ENCODE assay signal across 11 cellular contexts in the genomic region with DNA sequence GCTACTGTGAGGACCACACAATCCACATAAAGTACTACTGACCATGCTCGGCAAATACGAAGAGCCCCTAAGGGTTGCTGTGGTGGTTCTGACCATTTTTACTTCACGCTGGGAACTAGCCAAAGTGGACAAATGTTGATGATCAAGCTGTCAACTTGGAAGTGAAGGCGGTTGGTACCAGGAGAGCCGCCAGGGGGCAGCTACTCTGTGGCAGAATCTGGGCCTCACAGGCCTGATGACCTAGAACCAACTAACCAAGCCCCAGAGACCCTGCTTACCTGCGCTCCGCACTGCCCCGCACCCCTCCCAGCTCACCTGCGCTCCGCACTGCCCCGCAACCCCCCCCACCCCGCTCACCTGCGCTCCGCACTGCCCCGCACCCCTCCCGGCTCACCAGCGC. TPM values are rescaled to one million over a fixed set of nuclear protein-coding genes. Genes with fewer than 3 reads are reported as not detected.
A peak's percentile ranks its signal among the peaks of the same experiment; 100 is the strongest.
DNase-seq lines count a peak whose midpoint lies in the region; ATAC-seq and TF ChIP-seq lines count a peak whose summit lies in the region.
"Had no signal": no experiment of that assay in that cellular context is flagged by ENCODE, and none has a peak within 500 bp of the region (broad histone marks: within the 10 kb centered on the region; RNA-seq: fewer than 3 reads in every experiment).

No MANE protein-coding gene starts in this region.

- CTCF ChIA-PET in CD8-positive, alpha-beta memory T cell (lab: Charles Lee) = no interaction called here
- CTCF ChIA-PET in activated CD4-positive, alpha-beta T cell treated with anti-CD3 and anti-CD28 coated beads, Interleukin-2, amount 10 ng/mL, durations not matched to agents 7 days and 5 days (lab: Charles Lee) = no interaction called here

- peak overlapping the region in 4 of 7 donors; percentile 7 to 51 (median 38) for H3K4me3 Mint-ChIP-seq in CD8-positive, alpha-beta memory T cell
- H3K4me3 Mint-ChIP-seq in natural killer cell = peak overlapping the region; percentile 15
- H3K4me3 Mint-ChIP-seq in activated CD4-positive, alpha-beta T cell treated with anti-CD3 and anti-CD28 coated beads, Interleukin-2, amount 10 ng/mL, durations not matched to agents 7 days and 5 days = no peak overlapping the region
- H3K4me3 Mint-ChIP-seq: activated naive CD8-positive, alpha-beta T cell had no signal

- no peaks in the 10 kb centered on the region for H3K9me3 ChIP-seq in CD8-positive, alpha-beta memory T cell (ENCODE audit: low read length)

- POLR2A ChIA-PET in CD8-positive, alpha-beta memory T cell (lab: Charles Lee) = no interaction called here
- POLR2A ChIA-PET in activated CD4-positive, alpha-beta T cell treated with anti-CD3 and anti-CD28 coated beads, Interleukin-2, amount 10 ng/mL, durations not matched to agents 7 days and 5 days (lab: Charles Lee) = no interaction called here

- TF ChIP-seq CTCF in natural killer cell (IDR thresholded peaks at IDR 0.05) = no peak

- H3K36me3 ChIP-seq in CD8-positive, alpha-beta memory T cell (ENCODE audit: insufficient read depth, low read length) = no peaks in the 10 kb centered on the region

- H3K4me1 Mint-ChIP-seq in CD8-positive, alpha-beta memory T cell = peaks cover 67 to 87% (median 69%) of the 10 kb centered on the region in 3 donors
- peaks cover 56 to 66% of the 10 kb centered on the region in 2 donors for H3K4me1 Mint-ChIP-seq in natural killer cell
- peaks cover 65% of the 10 kb centered on the region for H3K4me1 Mint-ChIP-seq in activated CD4-positive, alpha-beta T cell treated with anti-CD3 and anti-CD28 coated beads, Interleukin-2, amount 10 ng/mL, durations not matched to agents 7 days and 5 days

- peaks cover 0 to 28% (median 12%) of the 10 kb centered on the region in 3 donors for H3K36me3 Mint-ChIP-seq in CD8-positive, alpha-beta memory T cell
- no peaks in the 10 kb centered on the region for H3K36me3 Mint-ChIP-seq in natural killer cell
- peaks cover 17% of the 10 kb centered on the region for H3K36me3 Mint-ChIP-seq in activated CD4-positive, alpha-beta T cell treated with anti-CD3 and anti-CD28 coated beads, Interleukin-2, amount 10 ng/mL, durations not matched to agents 7 days and 5 days (ENCODE audit: low read depth)
- H3K36me3 Mint-ChIP-seq: activated naive CD8-positive, alpha-beta T cell had no signal

- intact Hi-C loops in natural killer cell (cut with micrococcal nuclease) = no loop called here

- no peak overlapping the region for H3K4me3 ChIP-seq in CD8-positive, alpha-beta memory T cell (ENCODE audit: low read length)

- H3K9me3 Mint-ChIP-seq in CD8-positive, alpha-beta memory T cell = no peaks in the 10 kb centered on the region
- H3K9me3 Mint-ChIP-seq in natural killer cell = no peaks in the 10 kb centered on the region
- H3K9me3 Mint-ChIP-seq in activated CD4-positive, alpha-beta T cell treated with anti-CD3 and anti-CD28 coated beads, Interleukin-2, amount 10 ng/mL, durations not matched to agents 7 days and 5 days = no peaks in the 10 kb centered on the region

- ATAC-seq in natural killer cell = no peak
- ATAC-seq in GM18502 (IDR thresholded peaks at IDR 0.05; ENCODE audit: poor library complexity, unreplicated experiment) = no peak
- ATAC-seq: naive thymus-derived CD4-positive, alpha-beta T cell had no signal

- H3K4me1 ChIP-seq in CD8-positive, alpha-beta memory T cell (ENCODE audit: insufficient read depth, low read length) = peaks cover 66% of the 10 kb centered on the region

- no peak for DNase-seq in CD8-positive, alpha-beta memory T cell
- DNase-seq in HuH-7 (ENCODE audit: low spot score) = peak; percentile 62
- peak; percentile 65 for DNase-seq in cerebellar cortex (ENCODE audit: low spot score)
- no peak for DNase-seq in natural killer cell
- no peak for DNase-seq in activated CD8-positive, alpha-beta memory T cell treated with anti-CD3 and anti-CD28 coated beads for 24 hours
- no peak for DNase-seq in SKM-1 treated with dmso at 0.1 percent for 144 hours (lab: John Stamatoyannopoulos, UW; ENCODE audit: unreplicated experiment)
- no peak for DNase-seq in activated CD4-positive, alpha-beta T cell treated with anti-CD3 and anti-CD28 coated beads, Interleukin-2, amount 10 ng/mL, durations not matched to agents 7 days and 5 days
- DNase-seq: naive thymus-derived CD4-positive, alpha-beta T cell; stimulated activated CD4-positive, alpha-beta T cell treated with anti-CD3 and anti-CD28 coated beads, Interleukin-4, amount 100 ng/mL, for 4 hours had no signal

- H3K27ac Mint-ChIP-seq in CD8-positive, alpha-beta memory T cell = peak overlapping the region in 2 of 8 donors; percentile 52 to 93
- peak overlapping the region; percentile 82 to 84 for H3K27ac Mint-ChIP-seq in natural killer cell
- no peak overlapping the region for H3K27ac Mint-ChIP-seq in activated CD4-positive, alpha-beta T cell treated with anti-CD3 and anti-CD28 coated beads, Interleukin-2, amount 10 ng/mL, durations not matched to agents 7 days and 5 days

- no peak overlapping the region for H3K27ac ChIP-seq in CD8-positive, alpha-beta memory T cell (ENCODE audit: low read depth, low read length)

- peaks cover 0 to 2% of the 10 kb centered on the region in 2 donors for H3K27me3 Mint-ChIP-seq in CD8-positive, alpha-beta memory T cell
- H3K27me3 Mint-ChIP-seq in natural killer cell (ENCODE audit: low read depth in 2 of 2) = no peaks in the 10 kb centered on the region
- no peaks in the 10 kb centered on the region for H3K27me3 Mint-ChIP-seq in activated CD4-positive, alpha-beta T cell treated with anti-CD3 and anti-CD28 coated beads, Interleukin-2, amount 10 ng/mL, durations not matched to agents 7 days and 5 days
- H3K27me3 Mint-ChIP-seq: activated naive CD8-positive, alpha-beta T cell; naive thymus-derived CD4-positive, alpha-beta T cell had no signal

- no peaks in the 10 kb centered on the region for H3K27me3 ChIP-seq in CD8-positive, alpha-beta memory T cell (ENCODE audit: insufficient read depth, low read length, poor library complexity, severe bottlenecking)

RNA-seq across cellular contexts. Expression of a gene that starts 5.6 kb away (rescaled TPM):
- total RNA-seq in CD8-positive, alpha-beta memory T cell = 100 to 1,000 TPM; 112 to 118 TPM
- polyA plus RNA-seq in CD8-positive, alpha-beta memory T cell = 82.9 TPM
- total RNA-seq in natural killer cell = 100 to 1,000 TPM; 349 to 358 (median 349) TPM
- total RNA-seq in activated CD4-positive, alpha-beta T cell treated with anti-CD3 and anti-CD28 coated beads, Interleukin-2, amount 10 ng/mL, durations not matched to agents 7 days and 5 days = 100 to 1,000 TPM; 133 to 148 TPM

RNA-seq across cellular contexts. Expression of a gene that starts 5.7 kb away (rescaled TPM):
- 10 to 100 TPM; 17.6 to 21.5 TPM for total RNA-seq in CD8-positive, alpha-beta memory T cell
- polyA plus RNA-seq in CD8-positive, alpha-beta memory T cell = 16.9 TPM
- total RNA-seq in natural killer cell = 10 to 100 TPM; 72.8 to 79.8 (median 73.2) TPM
- total RNA-seq in activated CD4-positive, alpha-beta T cell treated with anti-CD3 and anti-CD28 coated beads, Interleukin-2, amount 10 ng/mL, durations not matched to agents 7 days and 5 days = 10 to 100 TPM; 38.6 to 51.7 TPM

RNA-seq across cellular contexts. Expression of a gene that starts 46.8 kb away (rescaled TPM):
- total RNA-seq in CD8-positive, alpha-beta memory T cell = 10 to 100 TPM; 17.2 to 19.6 TPM
- 26.2 TPM for polyA plus RNA-seq in CD8-positive, alpha-beta memory T cell
- total RNA-seq in natural killer cell = 10 to 100 TPM; 64.2 to 79.5 (median 65.2) TPM
- 10 to 100 TPM; 20.5 to 21.3 TPM for total RNA-seq in activated CD4-positive, alpha-beta T cell treated with anti-CD3 and anti-CD28 coated beads, Interleukin-2, amount 10 ng/mL, durations not matched to agents 7 days and 5 days

Comparison
In these comparisons a context has a peak if more than half of its experiments do, and no peak if none do; other contexts are left out.
1. DNase-seq: peak in HuH-7 (single experiment) and cerebellar cortex (single experiment); none in CD8-positive, alpha-beta memory T cell (0 of 5), natural killer cell (single experiment), activated CD8-positive, alpha-beta memory T cell treated with anti-CD3 and anti-CD28 coated beads for 24 hours (single experiment), SKM-1 treated with dmso at 0.1 percent for 144 hours (single experiment) and activated CD4-positive, alpha-beta T cell treated with anti-CD3 and anti-CD28 coated beads, Interleukin-2, amount 10 ng/mL, durations not matched to agents 7 days and 5 days (single experiment).